Comparison of ENCODE assay signal across 8 cellular contexts in the genomic region with DNA sequence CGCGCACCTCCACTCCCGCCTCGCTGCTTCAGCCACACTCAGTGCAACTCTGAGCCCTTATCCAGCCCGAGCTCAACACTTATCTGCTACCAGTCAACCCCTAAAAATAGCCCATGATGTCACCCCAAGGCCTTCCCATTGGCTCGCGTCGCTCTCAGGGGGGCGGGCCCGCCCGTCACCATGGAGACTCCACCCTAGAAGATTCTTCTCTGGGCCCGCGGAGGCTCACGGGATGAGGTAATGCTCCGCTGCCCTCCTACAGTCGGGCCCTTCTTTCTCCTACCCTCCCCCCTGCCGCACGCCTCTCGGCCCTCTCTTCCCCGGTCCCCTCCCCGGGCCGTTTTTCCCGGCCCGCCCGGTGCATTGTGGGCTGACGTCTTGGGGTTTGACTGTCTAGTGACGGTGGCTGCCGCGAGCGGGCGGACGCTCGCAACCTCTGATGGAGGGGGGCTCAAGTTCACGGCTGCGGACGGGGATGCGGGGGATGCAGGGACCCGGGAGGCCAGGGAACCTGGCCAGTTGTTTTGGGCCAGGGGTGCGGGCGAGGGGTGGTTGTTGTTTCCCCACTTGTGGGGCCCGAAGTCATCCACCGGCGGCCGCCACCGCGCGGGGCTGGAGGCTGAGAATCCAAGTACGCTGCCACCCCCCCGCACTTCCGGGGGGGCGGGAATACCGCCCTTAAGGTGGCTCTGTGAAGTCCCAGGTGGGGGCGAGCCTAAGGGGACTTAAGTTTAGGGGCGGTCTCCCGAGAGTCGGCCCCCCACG. TPM values are rescaled to one million over a fixed set of nuclear protein-coding genes. Genes with fewer than 3 reads are reported as not detected.
DNase-seq lines count a peak whose midpoint lies in the region; ATAC-seq and TF ChIP-seq lines count a peak whose summit lies in the region.

A gene (minus strand): TSS at position 55 of the 765 bp plus-strand sequence. CDS start 977 bp downstream, outside the sequence.

- H3K36me3 ChIP-seq in neural progenitor cell, result no peaks in the 10 kb centered on the region

- TF ChIP-seq CTCF in foreskin keratinocyte (conservative IDR thresholded peaks at IDR 0.05) (peak; percentile 47), neural progenitor cell (IDR thresholded peaks at IDR 0.05) (no peak)

- POLR2A ChIA-PET in HEK293T (lab: Yijun Ruan, JAX), result interaction anchor here (0.5 to 2.4 kb wide), 71 partner anchors 9 to 978 kb away, joined by 3 to 20 read pairs (median 4); a partner anchor contains a TSS

- H3K79me2 ChIP-seq in neural progenitor cell (ENCODE audit: low read depth), result no peaks in the 10 kb centered on the region

- H3K27me3 ChIP-seq in foreskin keratinocyte, result no peaks in the 10 kb centered on the region
- H3K27me3 ChIP-seq in neural progenitor cell, result peaks cover 76% of the 10 kb centered on the region

- H4K20me1 ChIP-seq in neural progenitor cell (ENCODE audit: low read depth), result peaks cover 19% of the 10 kb centered on the region

- peak; percentile 83 for DNase-seq in GDM1 (lab: John Stamatoyannopoulos, UW)
- peak; percentile 99 for DNase-seq in HEK293T (ENCODE audit: extremely low spot score)
- DNase-seq in MV-4-11 (lab: John Stamatoyannopoulos, UW), result peak; percentile 99
- peak; percentile 98 for DNase-seq in SK-MEL-5 (ENCODE audit: low read depth, low spot score)
- DNase-seq in activated naive CD4-positive, alpha-beta T cell treated with Interleukin-2 at 50 U/mL for 16 hours, result peak; percentile 99
- peak; percentile 98 to 99 for DNase-seq in foreskin keratinocyte
- DNase-seq in neural progenitor cell (ENCODE audit: low spot score), result peak; percentile 99
- peak; percentile 99 for DNase-seq in stromal cell of bone marrow (ENCODE audit: low read depth)

- H3K4me2 ChIP-seq in neural progenitor cell, result peak within 1 kb of the TSS; percentile 84

- H2AFZ ChIP-seq in neural progenitor cell (replicated peaks), result no peak within 1 kb of the TSS

- H3K9me3 Mint-ChIP-seq in neural progenitor cell, result peaks cover 3% of the 10 kb centered on the region

- in situ Hi-C loops in SK-MEL-5 (cut with HindIII; ENCODE audit: low pct_unique_long_range_greater_than_20kb, low sequenced_read_pairs), result no loop called here

- H3K4me1 Mint-ChIP-seq in neural progenitor cell, result peaks cover 30% of the 10 kb centered on the region

- H3K27ac ChIP-seq in foreskin keratinocyte (peak within 1 kb of the TSS; percentile 97), neural progenitor cell (no peak within 1 kb of the TSS)

- CTCF ChIA-PET in HEK293T (lab: Yijun Ruan, JAX), result interaction anchor here (2.0 kb wide), 1 partner anchor 915 kb away, joined by 4 read pairs; no protein-coding TSS in a partner anchor

- H3K4me1 ChIP-seq in foreskin keratinocyte, result peaks cover 17% of the 10 kb centered on the region
- peaks cover 19% of the 10 kb centered on the region for H3K4me1 ChIP-seq in neural progenitor cell

- peak; percentile 76 for ATAC-seq in foreskin keratinocyte

- H3K27me3 Mint-ChIP-seq in neural progenitor cell (ENCODE audit: insufficient read depth, low read depth), result peaks cover 27% of the 10 kb centered on the region

- H3K9ac ChIP-seq in neural progenitor cell, result peak within 1 kb of the TSS; percentile 41

- peak within 1 kb of the TSS; percentile 61 for H3K4me3 ChIP-seq in neural progenitor cell

- H3K9me3 ChIP-seq in neural progenitor cell (ENCODE audit: low read depth), result no peaks in the 10 kb centered on the region

- H3K4me3 Mint-ChIP-seq in neural progenitor cell, result peak within 1 kb of the TSS; percentile 94

- H3K27ac Mint-ChIP-seq in neural progenitor cell, result peak within 1 kb of the TSS; percentile 97

- peaks cover 32% of the 10 kb centered on the region for H3F3A ChIP-seq in neural progenitor cell (ENCODE audit: low read depth)

- peaks cover 4% of the 10 kb centered on the region for H3K36me3 Mint-ChIP-seq in neural progenitor cell

TF ChIP-seq in HEK293T, 16 proteins besides CTCF, POLR2A, EP300 and RAD21:
- TF ChIP-seq SP1 (IDR thresholded peaks at IDR 0.05) (no peak), LEF1 (IDR thresholded peaks at IDR 0.05; ENCODE audit: borderline replicate concordance) (no peak), L3MBTL2 (conservative IDR thresholded peaks at IDR 0.05) (peak; percentile 9; the same call in 1 of the 2 replicates), FOXM1 (IDR thresholded peaks at IDR 0.05; ENCODE audit: borderline replicate concordance) (peak; percentile 86; the same call in 1 of the 2 replicates), BHLHE40 (IDR thresholded peaks at IDR 0.05; ENCODE audit: borderline replicate concordance) (no peak), FOXA1 (IDR thresholded peaks at IDR 0.05) (no peak), HDGF (IDR thresholded peaks at IDR 0.05; ENCODE audit: borderline replicate concordance) (no peak), ARNT (IDR thresholded peaks at IDR 0.05) (no peak), CTBP1 (IDR thresholded peaks at IDR 0.05; ENCODE audit: borderline replicate concordance) (peak; percentile 58; the same call in 1 of the 2 replicates), SUZ12 (IDR thresholded peaks at IDR 0.05) (no peak), NFRKB (IDR thresholded peaks at IDR 0.05) (no peak), FOXK2 (IDR thresholded peaks at IDR 0.05) (no peak), TARDBP (IDR thresholded peaks at IDR 0.05) (no peak), ZNF384 (IDR thresholded peaks at IDR 0.05) (no peak), ELF4 (IDR thresholded peaks at IDR 0.05) (peak; percentile 98; the same call in 1 of the 2 replicates)
- TF ChIP-seq, protein P1, sequence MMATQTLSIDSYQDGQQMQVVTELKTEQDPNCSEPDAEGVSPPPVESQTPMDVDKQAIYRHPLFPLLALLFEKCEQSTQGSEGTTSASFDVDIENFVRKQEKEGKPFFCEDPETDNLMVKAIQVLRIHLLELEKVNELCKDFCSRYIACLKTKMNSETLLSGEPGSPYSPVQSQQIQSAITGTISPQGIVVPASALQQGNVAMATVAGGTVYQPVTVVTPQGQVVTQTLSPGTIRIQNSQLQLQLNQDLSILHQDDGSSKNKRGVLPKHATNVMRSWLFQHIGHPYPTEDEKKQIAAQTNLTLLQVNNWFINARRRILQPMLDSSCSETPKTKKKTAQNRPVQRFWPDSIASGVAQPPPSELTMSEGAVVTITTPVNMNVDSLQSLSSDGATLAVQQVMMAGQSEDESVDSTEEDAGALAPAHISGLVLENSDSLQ (IDR thresholded peaks at IDR 0.05), result peak; percentile 76
TF ChIP-seq in HEK293T: peak in this region for 5.

RNA-seq across cellular contexts. Expression of the gene that starts here (rescaled TPM):
- 4.1 and 5.4 TPM in 2 replicates for total RNA-seq in SK-MEL-5 (2014; rRNA removed; shearing (Covaris generic))
- polyA plus RNA-seq in SK-MEL-5 (2015; cell fraction: cytosol; rRNA removed), result 11.6 and 12.0 TPM in 2 replicates
- 14.0 and 24.8 TPM in 2 replicates for polyA plus RNA-seq in SK-MEL-5 (2015; cell fraction: nucleus; rRNA removed)
- 54.8 and 56.1 TPM in 2 replicates for total RNA-seq in foreskin keratinocyte
- polyA plus RNA-seq in foreskin keratinocyte, result 39.9 and 43.7 TPM in 2 replicates
- 10.2 and 16.8 TPM in 2 replicates for total RNA-seq in neural progenitor cell (ENCODE audit: low replicate concordance)
